8 cellular contexts compared by ENCODE assay signal in the genomic region with DNA sequence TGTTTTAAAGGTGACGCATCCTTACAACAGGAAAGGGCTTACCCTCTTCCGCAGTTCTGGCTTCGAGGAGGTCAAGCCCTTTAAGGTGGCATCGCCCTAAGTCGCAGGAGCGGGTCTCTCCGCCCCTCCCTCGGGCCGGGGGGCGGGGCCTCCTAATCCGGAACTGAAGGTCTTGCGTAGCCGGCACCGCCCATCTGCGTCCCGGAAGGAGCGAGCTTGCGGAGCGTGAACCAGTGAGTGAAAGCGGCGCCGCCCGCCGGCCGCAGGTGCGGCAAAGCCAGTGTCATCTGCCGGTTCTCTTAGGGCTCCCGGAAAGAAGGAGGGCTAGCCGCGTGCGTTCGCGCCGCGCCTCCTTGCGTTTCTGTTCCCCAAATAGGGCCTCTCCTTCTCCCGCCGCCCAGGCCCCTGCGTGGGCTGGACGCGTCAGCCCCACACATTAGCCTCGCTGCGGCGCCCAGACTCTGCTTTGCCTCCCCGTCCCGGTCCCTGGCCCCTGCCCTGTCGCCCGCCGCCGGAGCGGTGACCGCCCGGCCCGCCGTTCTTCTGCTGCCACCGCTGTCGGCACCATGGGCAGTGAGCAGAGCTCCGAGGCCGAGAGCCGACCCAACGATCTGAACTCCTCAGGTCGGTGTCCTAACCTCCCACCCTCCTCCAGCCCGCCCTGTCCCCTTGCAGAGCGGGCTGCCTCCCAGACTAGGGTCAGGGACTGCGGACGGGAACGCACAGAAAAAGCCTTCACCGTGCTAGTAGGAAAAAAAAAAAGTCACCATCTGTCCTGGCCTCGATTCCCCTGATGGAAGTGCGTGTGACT. TPM values are rescaled to one million over a fixed set of nuclear protein-coding genes. Genes with fewer than 3 reads are reported as not detected.
DNase-seq lines count a peak whose midpoint lies in the region; ATAC-seq and TF ChIP-seq lines count a peak whose summit lies in the region.

A gene (plus strand): TSS at position 193 of the 811 bp plus-strand sequence. CDS start 374 bp downstream, at position 567.

- WGBS in gastroesophageal sphincter (ENCODE audit: low coverage in 1 of 2), 2 donors: 0% methylated on average over 1 of the region's 70 CpGs

- H3K9me3 ChIP-seq in SK-N-MC (ENCODE audit: low read depth, low read length): no peaks in the 10 kb centered on the region
- H3K9me3 ChIP-seq in gastroesophageal sphincter: no peaks in the 10 kb centered on the region

- no peaks in the 10 kb centered on the region for H3K27me3 ChIP-seq in gastroesophageal sphincter

- peaks cover 2 to 42% (median 10%) of the 10 kb centered on the region in 3 donors for H3K4me1 ChIP-seq in gastroesophageal sphincter

- peak; percentile 97 for TF ChIP-seq POLR2A in NB4 (IDR thresholded peaks at IDR 0.05; ENCODE audit: extremely low read depth, insufficient read length)
- peak; percentile 97 to 98 for TF ChIP-seq POLR2A in gastroesophageal sphincter (IDR thresholded peaks at IDR 0.05)

- peak within 1 kb of the TSS; percentile 44 for H3K27ac ChIP-seq in SK-N-MC
- H3K27ac ChIP-seq in gastroesophageal sphincter: peak within 1 kb of the TSS; percentile 94 to 100 (median 99)

- peak; percentile 29 for TF ChIP-seq CTCF in GM10248 (IDR thresholded peaks at IDR 0.05; ENCODE audit: control extremely low read depth, extremely low read depth, low read depth, missing control alignments)
- TF ChIP-seq CTCF in NB4 (IDR thresholded peaks at IDR 0.05; ENCODE audit: low read depth, low read length): no peak
- TF ChIP-seq CTCF in gastroesophageal sphincter (IDR thresholded peaks at IDR 0.05): peak in 2 of 4 experiments; percentile 34 to 46

- peak within 1 kb of the TSS; percentile 69 for H3K4me3 ChIP-seq in NB4 (ENCODE audit: low read depth, low read length)
- peak within 1 kb of the TSS; percentile 96 for H3K4me3 ChIP-seq in SK-N-MC
- peak within 1 kb of the TSS; percentile 92 to 98 for H3K4me3 ChIP-seq in gastroesophageal sphincter

- ATAC-seq in HG02571 (IDR thresholded peaks at IDR 0.05; ENCODE audit: unreplicated experiment) (peak; percentile 76), gastroesophageal sphincter (peak; percentile 97)

- peak within 1 kb of the TSS; percentile 92 for H3K9ac ChIP-seq in SK-N-MC (ENCODE audit: insufficient read length)

- CTCF ChIA-PET in GM10248 (lab: Yijun Ruan, JAX): interaction anchor here (0.7 to 2.7 kb wide), 13 partner anchors 9 to 774 kb away, joined by 3 to 10 read pairs (median 7); no protein-coding TSS in a partner anchor

- H3K36me3 ChIP-seq in SK-N-MC (ENCODE audit: insufficient read depth, low read length): no peaks in the 10 kb centered on the region
- peaks cover 0 to 5% of the 10 kb centered on the region in 2 donors for H3K36me3 ChIP-seq in gastroesophageal sphincter

- TF ChIP-seq EP300 in gastroesophageal sphincter (IDR thresholded peaks at IDR 0.05): no peak

- POLR2A ChIA-PET in GM10248 (lab: Yijun Ruan, JAX): no interaction called here

- peak; percentile 96 for DNase-seq in GM10248 (ENCODE audit: extremely low spot score)
- DNase-seq in NB4 (ENCODE audit: low read depth): peak; percentile 99
- DNase-seq in SK-N-MC (ENCODE audit: low read depth, low spot score): peak; percentile 51
- peak; percentile 99 for DNase-seq in activated naive CD4-positive, alpha-beta T cell treated with anti-CD3 and anti-CD28 coated beads, Interleukin-2, amount 50 U/mL, for 16 hours
- peak; percentile 52 for DNase-seq in non-pigmented ciliary epithelial cell (ENCODE audit: low read depth)
- DNase-seq in superior temporal gyrus (ENCODE audit: extremely low spot score): peak; percentile 98

RNA-seq across cellular contexts. Expression of the gene that starts here (rescaled TPM):
- total RNA-seq in gastroesophageal sphincter: 10 to 100 TPM; 10.5 to 29.1 (median 19.0) TPM

Comparison
In these comparisons a context has a peak if more than half of its experiments do, and no peak if none do; other contexts are left out.
1. Peak in every context shown above with its lines: DNase-seq, ATAC-seq, H3K4me3 ChIP-seq and H3K27ac ChIP-seq.